25 cellular contexts compared by ENCODE assay signal in genomic region chr2:219629976-219630695, GRCh38. TPM values are rescaled to one million over a fixed set of nuclear protein-coding genes. Genes with fewer than 3 reads are reported as not detected.
DNase-seq lines count a peak whose midpoint lies in the region; ATAC-seq, FAIRE-seq and TF ChIP-seq lines count a peak whose summit lies in the region.
"Had no signal": no experiment of that assay in that cellular context is flagged by ENCODE, and none has a peak within 500 bp of the region (broad histone marks: within the 10 kb centered on the region; RNA-seq: fewer than 3 reads in every experiment).

No MANE protein-coding gene starts in this region.

- H3K4me3 ChIP-seq in kidney (ENCODE audit: low read length in 2 of 2): no peak overlapping the region
- no peak overlapping the region for H3K4me3 ChIP-seq in naive thymus-derived CD4-positive, alpha-beta T cell (ENCODE audit: low read length)
- H3K4me3 ChIP-seq: BLaER1 treated with 17β-estradiol and CSF1 and Interleukin-3, amounts not matched to agents 10 nM and 100 nM; HAP-1; PC-9; transverse colon had no signal

- peak; percentile 28 for DNase-seq in activated T-cell treated with anti-CD3 and anti-CD28 coated beads, Interleukin-2, amount 50 U/mL, for 24 hours
- no peak for DNase-seq in activated T-cell treated with anti-CD3 and anti-CD28 coated beads, Interleukin-2, amount 50 U/mL, for 1 hour
- DNase-seq in kidney: peak; percentile 76
- no peak for DNase-seq in stimulated activated effector memory CD8-positive, alpha-beta T cell treated with anti-CD3 and anti-CD28 coated beads, Interleukin-12 subunit alpha, Interleukin-12 subunit beta, amount 100 ng/mL, for 72 hours (ENCODE audit: low spot score in 2 of 2)
- no peak for DNase-seq in naive thymus-derived CD4-positive, alpha-beta T cell
- DNase-seq: 8988T; activated CD4-positive, CD25-positive, alpha-beta regulatory T cell treated with anti-CD3 and anti-CD28 coated beads, Interleukin-2, amount 50 U/mL, for 72 hours; dorsolateral prefrontal cortex; foreskin melanocyte; NCI-H187; NCI-H2227 treated with DMSO at 0.1 percent for 48 hours; NCI-H774; PC-9; stimulated activated CD4-positive, alpha-beta T cell treated with anti-CD3 and anti-CD28 coated beads, Interleukin-1b, Interleukin-23, amount 100 ng/mL, for 48 hours; stimulated activated naive CD4-positive, alpha-beta T cell treated with Interleukin-2 at 50 U/mL for 16 hours; transverse colon had no signal

- no peaks in the 10 kb centered on the region for H3K36me3 ChIP-seq in kidney (ENCODE audit: control insufficient read depth in 1 of 2, insufficient read depth in 2 of 2, low read length in 2 of 2)
- no peaks in the 10 kb centered on the region for H3K36me3 ChIP-seq in naive thymus-derived CD4-positive, alpha-beta T cell (ENCODE audit: control insufficient read depth in 2 of 3, insufficient read depth in 3 of 3, low read length in 3 of 3)
- H3K36me3 ChIP-seq: BLaER1 treated with 17β-estradiol and CSF1 and Interleukin-3, amounts not matched to agents 10 nM and 100 nM; HAP-1; transverse colon had no signal

- H3K36me3 Mint-ChIP-seq in activated T-cell treated with anti-CD3 and anti-CD28 coated beads, Interleukin-2, amount 50 U/mL, for 24 hours (ENCODE audit: low read depth): no peaks in the 10 kb centered on the region
- H3K36me3 Mint-ChIP-seq in brain: peaks cover 10% of the 10 kb centered on the region
- no peaks in the 10 kb centered on the region for H3K36me3 Mint-ChIP-seq in stimulated activated effector memory CD8-positive, alpha-beta T cell treated with anti-CD3 and anti-CD28 coated beads, Interleukin-12 subunit alpha, Interleukin-12 subunit beta, amount 100 ng/mL, for 72 hours
- no peaks in the 10 kb centered on the region for H3K36me3 Mint-ChIP-seq in naive thymus-derived CD4-positive, alpha-beta T cell
- H3K36me3 Mint-ChIP-seq: IgD-negative memory B cell had no signal

- POLR2A ChIA-PET in naive thymus-derived CD4-positive, alpha-beta T cell (lab: Charles Lee): no interaction called here

- H3K9me3 Mint-ChIP-seq in activated T-cell treated with anti-CD3 and anti-CD28 coated beads, Interleukin-2, amount 50 U/mL, for 24 hours: no peaks in the 10 kb centered on the region
- no peaks in the 10 kb centered on the region for H3K9me3 Mint-ChIP-seq in brain
- no peaks in the 10 kb centered on the region for H3K9me3 Mint-ChIP-seq in stimulated activated effector memory CD8-positive, alpha-beta T cell treated with anti-CD3 and anti-CD28 coated beads, Interleukin-12 subunit alpha, Interleukin-12 subunit beta, amount 100 ng/mL, for 72 hours
- no peaks in the 10 kb centered on the region for H3K9me3 Mint-ChIP-seq in naive thymus-derived CD4-positive, alpha-beta T cell
- H3K9me3 Mint-ChIP-seq: IgD-negative memory B cell, mesothelial cell of epicardium had no signal

- peaks cover 42% of the 10 kb centered on the region for H3K27me3 Mint-ChIP-seq in activated T-cell treated with anti-CD3 and anti-CD28 coated beads, Interleukin-2, amount 50 U/mL, for 24 hours
- peaks cover 6% of the 10 kb centered on the region for H3K27me3 Mint-ChIP-seq in brain
- H3K27me3 Mint-ChIP-seq in naive thymus-derived CD4-positive, alpha-beta T cell: peaks cover 12 to 33% (median 19%) of the 10 kb centered on the region in 5 donors

- no peak overlapping the region for H3K27ac ChIP-seq in kidney (ENCODE audit: low read depth in 2 of 2, low read length in 2 of 2)
- H3K27ac ChIP-seq in naive thymus-derived CD4-positive, alpha-beta T cell (ENCODE audit: low read depth, low read length): no peak overlapping the region
- H3K27ac ChIP-seq: BLaER1 treated with 17β-estradiol and CSF1 and Interleukin-3, amounts not matched to agents 10 nM and 100 nM; PC-9; transverse colon had no signal

- no peaks in the 10 kb centered on the region for H3K9me3 ChIP-seq in kidney (ENCODE audit: control insufficient read depth in 1 of 2, low read length in 2 of 2)
- H3K9me3 ChIP-seq in naive thymus-derived CD4-positive, alpha-beta T cell (ENCODE audit: control insufficient read depth in 2 of 3, low read length in 3 of 3): no peaks in the 10 kb centered on the region
- H3K9me3 ChIP-seq: BLaER1 treated with 17β-estradiol and CSF1 and Interleukin-3, amounts not matched to agents 10 nM and 100 nM; HAP-1; transverse colon had no signal

- TF ChIP-seq CTCF in brain (conservative IDR thresholded peaks at IDR 0.05) (no peak), kidney (IDR thresholded peaks at IDR 0.05; ENCODE audit: borderline replicate concordance, extremely low read depth, insufficient read depth) (no peak)

- peaks cover 6 to 7% of the 10 kb centered on the region in 2 donors for H3K27me3 ChIP-seq in naive thymus-derived CD4-positive, alpha-beta T cell (ENCODE audit: control insufficient read depth in 2 of 2, insufficient read depth in 2 of 2, low read length in 2 of 2)

- H3K4me1 ChIP-seq in kidney (ENCODE audit: control insufficient read depth in 1 of 2, insufficient read depth in 1 of 2, low read depth in 1 of 2, low read length in 2 of 2): no peaks in the 10 kb centered on the region
- H3K4me1 ChIP-seq in naive thymus-derived CD4-positive, alpha-beta T cell (ENCODE audit: control insufficient read depth in 2 of 2, insufficient read depth in 2 of 2, low read length in 2 of 2): no peaks in the 10 kb centered on the region

- CTCF ChIA-PET in naive thymus-derived CD4-positive, alpha-beta T cell (lab: Charles Lee): interaction anchor here (0.7 kb wide), 1 partner anchor 483 kb away, joined by 4 read pairs; no protein-coding TSS in a partner anchor

- no peak overlapping the region for H3K4me3 Mint-ChIP-seq in activated T-cell treated with anti-CD3 and anti-CD28 coated beads, Interleukin-2, amount 50 U/mL, for 24 hours
- peak overlapping the region in 3 of 5 experiments; percentile 19 to 53 (median 39) for H3K4me3 Mint-ChIP-seq in brain
- H3K4me3 Mint-ChIP-seq in stimulated activated effector memory CD8-positive, alpha-beta T cell treated with anti-CD3 and anti-CD28 coated beads, Interleukin-12 subunit alpha, Interleukin-12 subunit beta, amount 100 ng/mL, for 72 hours: no peak overlapping the region
- H3K4me3 Mint-ChIP-seq in naive thymus-derived CD4-positive, alpha-beta T cell: peak overlapping the region in 1 of 10 donors; percentile 22
- H3K4me3 Mint-ChIP-seq: IgD-negative memory B cell had no signal

- no peak overlapping the region for H3K9ac ChIP-seq in kidney (ENCODE audit: low read length in 2 of 2)
- H3K9ac ChIP-seq: BLaER1 treated with 17β-estradiol and CSF1 and Interleukin-3, amounts not matched to agents 10 nM and 100 nM had no signal

- H3K27ac Mint-ChIP-seq in activated T-cell treated with anti-CD3 and anti-CD28 coated beads, Interleukin-2, amount 50 U/mL, for 24 hours: no peak overlapping the region
- peak overlapping the region in 2 of 5 experiments; percentile 16 to 83 for H3K27ac Mint-ChIP-seq in brain
- no peak overlapping the region for H3K27ac Mint-ChIP-seq in stimulated activated effector memory CD8-positive, alpha-beta T cell treated with anti-CD3 and anti-CD28 coated beads, Interleukin-12 subunit alpha, Interleukin-12 subunit beta, amount 100 ng/mL, for 72 hours
- H3K27ac Mint-ChIP-seq in naive thymus-derived CD4-positive, alpha-beta T cell: peak overlapping the region in 1 of 9 donors; percentile 80
- H3K27ac Mint-ChIP-seq: IgD-negative memory B cell, mesothelial cell of epicardium had no signal

- no peak for FAIRE-seq in kidney (lab: Jason Lieb, UNC)
- FAIRE-seq: G401.6 had no signal

- peaks cover 9% of the 10 kb centered on the region for H3K4me1 Mint-ChIP-seq in activated T-cell treated with anti-CD3 and anti-CD28 coated beads, Interleukin-2, amount 50 U/mL, for 24 hours (ENCODE audit: low read depth)
- peaks cover 24% of the 10 kb centered on the region for H3K4me1 Mint-ChIP-seq in brain
- peaks cover 19% of the 10 kb centered on the region for H3K4me1 Mint-ChIP-seq in stimulated activated effector memory CD8-positive, alpha-beta T cell treated with anti-CD3 and anti-CD28 coated beads, Interleukin-12 subunit alpha, Interleukin-12 subunit beta, amount 100 ng/mL, for 72 hours
- H3K4me1 Mint-ChIP-seq in naive thymus-derived CD4-positive, alpha-beta T cell: peaks cover 0 to 7% (median 6%) of the 10 kb centered on the region in 7 donors

- peak; percentile 29 for ATAC-seq in stimulated activated effector memory CD8-positive, alpha-beta T cell treated with anti-CD3 and anti-CD28 coated beads, Interleukin-12 subunit alpha, Interleukin-12 subunit beta, amount 100 ng/mL, for 72 hours
- ATAC-seq in GM19324 (IDR thresholded peaks at IDR 0.05; ENCODE audit: low FRiP score, unreplicated experiment): no peak
- ATAC-seq in HG03457 (IDR thresholded peaks at IDR 0.05; ENCODE audit: unreplicated experiment): no peak
- no peak for ATAC-seq in naive thymus-derived CD4-positive, alpha-beta T cell

- intact Hi-C loops in kidney (cut with DNase I): no loop called here
- intact Hi-C loops in naive thymus-derived CD4-positive, alpha-beta T cell (cut with micrococcal nuclease): no loop called here

RNA-seq across cellular contexts. Expression of gene SLC4A3, which starts 2.7 kb away (rescaled TPM):
- polyA plus RNA-seq in brain (ENCODE audit: insufficient read depth, low read depth, low replicate concordance) (16.6 TPM), kidney (ENCODE audit: insufficient read depth, low read depth, low replicate concordance) (5.2 TPM)
- total RNA-seq in kidney: 4.9 TPM
- 1 to 10 TPM in 1 of 5 experiments, under 1 TPM in 2, not detected in 2; 0.19 to 3.4 (median 0.34) TPM for total RNA-seq in naive thymus-derived CD4-positive, alpha-beta T cell
- polyA plus RNA-seq in naive thymus-derived CD4-positive, alpha-beta T cell: not detected
- polyA plus RNA-seq: IgD-negative memory B cell had no signal

RNA-seq across cellular contexts. Expression of gene STK11IP, which starts 32.5 kb away (rescaled TPM):
- polyA plus RNA-seq in brain (ENCODE audit: insufficient read depth, low read depth, low replicate concordance) (14.9 TPM), kidney (ENCODE audit: insufficient read depth, low read depth, low replicate concordance) (12.5 TPM)
- total RNA-seq in kidney: 33.7 TPM
- 10 to 100 TPM; 33.6 to 46.4 (median 42.6) TPM for total RNA-seq in naive thymus-derived CD4-positive, alpha-beta T cell
- 10 to 100 TPM in 1 of 2 donors, 1 to 10 TPM in 1; 6.8 to 13.0 TPM for polyA plus RNA-seq in naive thymus-derived CD4-positive, alpha-beta T cell

RNA-seq across cellular contexts. Expression of gene INHA, which starts 58.0 kb away (rescaled TPM):
- polyA plus RNA-seq in brain (ENCODE audit: insufficient read depth, low read depth, low replicate concordance): 0.37 TPM
- 1.2 TPM for total RNA-seq in kidney
- polyA plus RNA-seq in kidney (ENCODE audit: insufficient read depth, low read depth, low replicate concordance): 2.5 TPM
- under 1 TPM in 1 of 5 experiments, not detected in 4; 0.21 TPM for total RNA-seq in naive thymus-derived CD4-positive, alpha-beta T cell
- not detected for polyA plus RNA-seq in naive thymus-derived CD4-positive, alpha-beta T cell
- total RNA-seq: activated CD8-positive, alpha-beta memory T cell treated with anti-CD3 and anti-CD28 coated beads for 36 hours; transverse colon had no signal
- polyA plus RNA-seq: IgD-negative memory B cell had no signal

RNA-seq across cellular contexts. Expression of gene OBSL1, which starts 58.8 kb away (rescaled TPM):
- polyA plus RNA-seq in brain (ENCODE audit: insufficient read depth, low read depth, low replicate concordance) (91.4 TPM), kidney (ENCODE audit: insufficient read depth, low read depth, low replicate concordance) (89.5 TPM)
- 123 TPM for total RNA-seq in kidney
- total RNA-seq in naive thymus-derived CD4-positive, alpha-beta T cell: 1 to 10 TPM in 2 of 5 experiments, under 1 TPM in 1, not detected in 2; 0.19 to 7.1 (median 4.0) TPM
- polyA plus RNA-seq in naive thymus-derived CD4-positive, alpha-beta T cell: not detected
- polyA plus RNA-seq: IgD-negative memory B cell had no signal

Comparison
In these comparisons a context has a peak if more than half of its experiments do, and no peak if none do; other contexts are left out.
1. DNase-seq: peak in activated T-cell treated with anti-CD3 and anti-CD28 coated beads, Interleukin-2, amount 50 U/mL, for 24 hours (single experiment) and kidney (single experiment); none in activated T-cell treated with anti-CD3 and anti-CD28 coated beads, Interleukin-2, amount 50 U/mL, for 1 hour (single experiment), stimulated activated effector memory CD8-positive, alpha-beta T cell treated with anti-CD3 and anti-CD28 coated beads, Interleukin-12 subunit alpha, Interleukin-12 subunit beta, amount 100 ng/mL, for 72 hours (0 of 2) and naive thymus-derived CD4-positive, alpha-beta T cell (0 of 9).
2. H3K4me3 Mint-ChIP-seq: peak in brain (3 of 5); none in activated T-cell treated with anti-CD3 and anti-CD28 coated beads, Interleukin-2, amount 50 U/mL, for 24 hours (single experiment) and stimulated activated effector memory CD8-positive, alpha-beta T cell treated with anti-CD3 and anti-CD28 coated beads, Interleukin-12 subunit alpha, Interleukin-12 subunit beta, amount 100 ng/mL, for 72 hours (single experiment).